Comparison of ENCODE assay signal across 35 cellular contexts in the genomic region with DNA sequence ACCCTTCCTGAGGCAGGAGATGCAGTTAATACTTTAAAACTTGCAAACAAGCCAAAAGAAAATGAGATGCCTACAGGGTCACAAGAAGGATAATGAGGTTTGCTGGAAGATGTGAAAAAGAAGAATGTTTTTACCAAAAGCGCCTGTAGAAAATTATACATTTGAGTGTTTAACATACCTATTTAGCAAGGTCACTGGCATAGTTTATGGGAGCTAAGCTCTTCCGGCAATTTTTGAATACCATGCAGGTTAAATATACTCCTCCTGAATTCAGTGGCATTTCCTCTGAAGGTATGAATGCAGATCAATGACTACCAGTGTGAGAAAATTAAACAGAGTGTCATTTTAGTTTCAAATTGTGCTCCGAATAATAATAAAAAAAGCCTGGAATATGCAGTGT. TPM values are rescaled to one million over a fixed set of nuclear protein-coding genes. Genes with fewer than 3 reads are reported as not detected.
A peak's percentile ranks its signal among the peaks of the same experiment; 100 is the strongest.
DNase-seq lines count a peak whose midpoint lies in the region; ATAC-seq, FAIRE-seq and TF ChIP-seq lines count a peak whose summit lies in the region.
"Had no signal": no experiment of that assay in that cellular context is flagged by ENCODE, and none has a peak within 500 bp of the region (broad histone marks: within the 10 kb centered on the region; RNA-seq: fewer than 3 reads in every experiment).

No MANE protein-coding gene starts in this region.

- TF ChIP-seq EP300 in HepG2 (IDR thresholded peaks at IDR 0.05; ENCODE audit: low read depth in 2 of 2, low read length in 2 of 2), result no peak
- no peak for TF ChIP-seq EP300 in HepG2 (CRISPR knock-in tag; IDR thresholded peaks at IDR 0.05; ENCODE audit: borderline replicate concordance)
- TF ChIP-seq EP300 in SK-N-SH (IDR thresholded peaks at IDR 0.05; ENCODE audit: borderline replicate concordance in 1 of 2, low read depth in 1 of 2, low read length in 1 of 2), result no peak; a peak in 1 of 4 replicates

- H3K4me2 ChIP-seq in HepG2 (ENCODE audit: low read depth, low read length) (no peak overlapping the region), SK-N-SH (0 out of 2 replicates have a peak overlapping the region, but pooled peaks have one; percentile 8), smooth muscle cell (peak overlapping the region; percentile 33)
- H3K4me2 ChIP-seq: hepatocyte had no signal

- POLR2A ChIA-PET in HepG2 (lab: Yijun Ruan, JAX) (no interaction called here), SK-N-SH (lab: Yijun Ruan, JAX) (no interaction called here)

- no peaks in the 10 kb centered on the region for H3K9me2 ChIP-seq in SK-N-SH

- ATAC-seq in HepG2 (no peak), right lobe of liver (no peak), HG02885 (IDR thresholded peaks at IDR 0.05; ENCODE audit: poor library complexity, unreplicated experiment) (no peak)
- ATAC-seq: activated naive CD4-positive, alpha-beta T cell treated with anti-CD3 and anti-CD28 coated beads, Interleukin-2, amount 50 U/mL, for 72 hours; left cardiac atrium had no signal

- H3K27ac ChIP-seq in HepG2 (ENCODE audit: extremely low read length, insufficient read depth, low read length), result no peak overlapping the region
- no peak overlapping the region for H3K27ac ChIP-seq in right lobe of liver
- peak overlapping the region; percentile 6 to 50; a peak in 2 of 4 replicates for H3K27ac ChIP-seq in SK-N-SH (ENCODE audit: low read depth in 2 of 2, low read length in 1 of 2)
- peak overlapping the region; percentile 14 for H3K27ac ChIP-seq in smooth muscle cell (ENCODE audit: low read depth)
- H3K27ac ChIP-seq: dorsolateral prefrontal cortex, esophagus squamous epithelium, hepatocyte, pancreas, skin epidermis, testis, uterus had no signal

- H3F3A ChIP-seq in SK-N-SH (replicated peaks; ENCODE audit: insufficient read depth) (peaks cover 10% of the 10 kb centered on the region), smooth muscle cell (ENCODE audit: low read depth) (peaks cover 14% of the 10 kb centered on the region)

- H3K4me3 ChIP-seq in HepG2 (replicated peaks in 1 of 3; ENCODE audit: insufficient read depth in 1 of 3, low read depth in 2 of 3, low read length in 3 of 3), result no peak overlapping the region
- no peak overlapping the region for H3K4me3 ChIP-seq in right lobe of liver
- no peak overlapping the region for H3K4me3 ChIP-seq in SK-N-SH (ENCODE audit: low read depth in 2 of 2, low read length in 1 of 2)
- H3K4me3 ChIP-seq in smooth muscle cell, result no peak overlapping the region
- H3K4me3 ChIP-seq: dorsolateral prefrontal cortex, esophagus squamous epithelium, HAP-1, hepatocyte, lung, pancreas, skin epidermis, testis, uterus had no signal

- TF ChIP-seq CTCF in HepG2 (CRISPR knock-in tag; IDR thresholded peaks at IDR 0.05) (no peak), right lobe of liver (IDR thresholded peaks at IDR 0.05) (no peak), SK-N-SH (IDR thresholded peaks at IDR 0.05) (no peak), smooth muscle cell (IDR thresholded peaks at IDR 0.05; ENCODE audit: borderline replicate concordance, insufficient read depth, poor library complexity, severe bottlenecking) (no peak)

- TF ChIP-seq POLR2A in HepG2 (IDR thresholded peaks at IDR 0.05; ENCODE audit: insufficient read depth in 1 of 2, low read depth in 2 of 2, low read length in 2 of 2), result no peak
- no peak for TF ChIP-seq POLR2A in right lobe of liver (IDR thresholded peaks at IDR 0.05)

- intact Hi-C loops in HepG2 (cut with micrococcal nuclease; ENCODE audit: unreplicated experiment) (no loop called here), right lobe of liver (cut with DNase I) (no loop called here)

- WGBS in HepG2 (ENCODE audit: low lambda C conversion rate), result 48% methylated on average over 3 of the region's 3 CpGs
- WGBS in right lobe of liver (ENCODE audit: insufficient coverage, low coverage, low lambda C conversion rate, missing lambda C conversion rate), result 88% methylated on average over 3 of the region's 3 CpGs
- WGBS in SK-N-SH (ENCODE audit: low lambda C conversion rate), result 61% methylated on average over 3 of the region's 3 CpGs
- WGBS in smooth muscle cell (ENCODE audit: low lambda C conversion rate), result 69% methylated on average over 3 of the region's 3 CpGs

- FAIRE-seq in HepG2 (lab: Jason Lieb, UNC), result no peak
- FAIRE-seq: frontal cortex, pancreas, RCC 7860 had no signal

- H4K20me1 ChIP-seq in HepG2 (ENCODE audit: insufficient read depth, low read length) (no peaks in the 10 kb centered on the region), SK-N-SH (ENCODE audit: insufficient read depth) (no peaks in the 10 kb centered on the region), smooth muscle cell (ENCODE audit: low read depth) (no peaks in the 10 kb centered on the region)

- CTCF ChIA-PET in HepG2 (lab: Yijun Ruan, JAX; ENCODE audit: low intra/inter-chr PET ratio, low total read pairs), result no interaction called here
- CTCF ChIA-PET in SK-N-SH (lab: Yijun Ruan, JAX), result no interaction called here

- no peaks in the 10 kb centered on the region for H3K36me3 ChIP-seq in HepG2 (replicated peaks in 1 of 2; ENCODE audit: control insufficient read depth in 1 of 2, insufficient read depth in 2 of 2, low read length in 2 of 2)
- no peaks in the 10 kb centered on the region for H3K36me3 ChIP-seq in right lobe of liver
- no peaks in the 10 kb centered on the region for H3K36me3 ChIP-seq in SK-N-SH (replicated peaks in 1 of 2; ENCODE audit: control insufficient read depth in 1 of 2, insufficient read depth in 2 of 2, low read length in 1 of 2)
- no peaks in the 10 kb centered on the region for H3K36me3 ChIP-seq in smooth muscle cell (ENCODE audit: low read depth)
- H3K36me3 ChIP-seq: esophagus squamous epithelium, HAP-1, pancreas, uterus had no signal

- no TSS peak for BruUV-seq in HepG2 (replicated peaks; lab: Mats Ljungman, UMichigan)

- H3K4me1 ChIP-seq in HepG2 (ENCODE audit: insufficient read depth, low read length) (peaks cover 49% of the 10 kb centered on the region), right lobe of liver (peaks cover 0 to 24% (median 13%) of the 10 kb centered on the region in 4 donors), SK-N-SH (ENCODE audit: control insufficient read depth in 1 of 2, insufficient read depth in 2 of 2, low read depth in 1 of 2, low read length in 1 of 2) (peaks cover 2 to 24% of the 10 kb centered on the region in 2 experiments), smooth muscle cell (ENCODE audit: low read depth) (peaks cover 11% of the 10 kb centered on the region)
- H3K4me1 ChIP-seq: testis had no signal

- in situ Hi-C loops in HepG2 (cut with HindIII; ENCODE audit: extremely low pct_ligation_motif_present, low pct_unique_long_range_greater_than_20kb), result no loop called here

- DNase-seq in HepG2 (ENCODE audit: low spot score) (peak; percentile 48), right lobe of liver (no peak), SK-N-SH (no peak), fibroblast of peridontal ligament (ENCODE audit: extremely low read depth) (peak; percentile 34), smooth muscle cell (lab: John Stamatoyannopoulos, UW; ENCODE audit: unreplicated experiment) (no peak), NCI-H1105 treated with DMSO at 0.1 percent for 48 hours (lab: John Stamatoyannopoulos, UW) (no peak)
- no peak for DNase-seq in stimulated activated naive CD4-positive, alpha-beta T cell (lab: John Stamatoyannopoulos, UW)
- DNase-seq: 8988T; activated CD4-positive, alpha-beta T cell treated with anti-CD3 and anti-CD28 coated beads, Interleukin-2, amount 10 ng/mL, durations not matched to agents 7 days and 5 days; activated effector memory CD4-positive, alpha-beta T cell treated with Interleukin-2 at 50 U/mL for 16 hours; activated T-cell treated with anti-CD3 and anti-CD28 coated beads, Interleukin-2, amount 50 U/mL, for 1 hour; CD4-positive, CD25-positive, alpha-beta regulatory T cell; dorsolateral prefrontal cortex; esophagus squamous epithelium; Karpas-422; left cardiac atrium; MV-4-11; NCI-H1436 treated with DMSO at 0.1 percent for 48 hours; NCI-H2081 treated with DMSO at 0.1 percent for 48 hours; NCI-H345; nephron progenitor cell; pancreas; retina; SIG-M5; T1000; testis; uterus had no signal

- TF ChIP-seq RAD21 in HepG2 (CRISPR knock-in tag; IDR thresholded peaks at IDR 0.05), result no peak
- TF ChIP-seq RAD21 in SK-N-SH (IDR thresholded peaks at IDR 0.05; ENCODE audit: low read length), result no peak

- no peaks in the 10 kb centered on the region for H3K79me2 ChIP-seq in HepG2 (ENCODE audit: insufficient read depth, low read length)
- H3K79me2 ChIP-seq in SK-N-SH (ENCODE audit: insufficient read depth), result no peaks in the 10 kb centered on the region
- H3K79me2 ChIP-seq in smooth muscle cell (ENCODE audit: low read depth), result no peaks in the 10 kb centered on the region
- H3K79me2 ChIP-seq: hepatocyte had no signal

- H3K9ac ChIP-seq in HepG2 (ENCODE audit: insufficient read depth, low read depth, low read length) (no peak overlapping the region), SK-N-SH (no peak overlapping the region), smooth muscle cell (ENCODE audit: low read depth) (no peak overlapping the region)

- H3K27me3 ChIP-seq in HepG2 (ENCODE audit: control insufficient read depth in 1 of 2, insufficient read depth in 2 of 2, low read length in 2 of 2), result no peaks in the 10 kb centered on the region
- H3K27me3 ChIP-seq in right lobe of liver, result no peaks in the 10 kb centered on the region
- H3K27me3 ChIP-seq in SK-N-SH (ENCODE audit: insufficient read depth), result no peaks in the 10 kb centered on the region
- H3K27me3 ChIP-seq in smooth muscle cell (ENCODE audit: low read depth), result no peaks in the 10 kb centered on the region
- H3K27me3 ChIP-seq: esophagus squamous epithelium, hepatocyte, pancreas, testis, uterus had no signal

- no peaks in the 10 kb centered on the region for H3K9me3 ChIP-seq in HepG2 (ENCODE audit: low read length)
- H3K9me3 ChIP-seq in right lobe of liver, result no peaks in the 10 kb centered on the region
- H3K9me3 ChIP-seq in SK-N-SH, result no peaks in the 10 kb centered on the region
- no peaks in the 10 kb centered on the region for H3K9me3 ChIP-seq in smooth muscle cell (replicated peaks; ENCODE audit: low read depth)
- H3K9me3 ChIP-seq: esophagus squamous epithelium, HAP-1, pancreas, testis, uterus had no signal

- H2AFZ ChIP-seq in HepG2 (ENCODE audit: low read length) (no peak overlapping the region), SK-N-SH (ENCODE audit: low read depth) (no peak overlapping the region), smooth muscle cell (ENCODE audit: low read depth) (no peak overlapping the region)
- H2AFZ ChIP-seq: hepatocyte had no signal

RNA-seq across cellular contexts. Expression of a gene that starts 21.2 kb away (rescaled TPM):
- 13.5 and 19.8 TPM in 2 replicates for total RNA-seq in HepG2 (2016; rRNA removed; fragmentation: Illumina TruSeq; extraction: Trizol)
- 0.91 and 0.97 TPM in 2 replicates for total RNA-seq in HepG2 (2016; cell fraction: cytosol; rRNA removed; fragmentation: Illumina TruSeq; extraction: Trizol; ENCODE audit: low read depth)
- total RNA-seq in HepG2 (2016; cell fraction: insoluble cytoplasmic fraction; rRNA removed; fragmentation: Illumina TruSeq; extraction: Trizol), result 12.6 and 19.5 TPM in 2 replicates
- 5.3 and 5.9 TPM in 2 replicates for total RNA-seq in HepG2 (2016; cell fraction: membrane; rRNA removed; fragmentation: Illumina TruSeq; extraction: Trizol)
- total RNA-seq in HepG2 (2016; cell fraction: nucleus; rRNA removed; fragmentation: Illumina TruSeq; extraction: Trizol), result 9.5 and 10.6 TPM in 2 replicates
- polyA plus RNA-seq in HepG2 (2011; rRNA removed), result 3.8 and 5.2 TPM in 2 replicates
- 3.0 and 4.0 TPM in 2 replicates for polyA plus RNA-seq in HepG2 (2011; cell fraction: cytosol; rRNA removed)
- 2.1 TPM in 2 replicates for polyA plus RNA-seq in HepG2 (2011; cell fraction: nucleus; rRNA removed)
- 4.8 and 7.8 TPM in 2 replicates for polyA plus RNA-seq in HepG2 (2012)
- 0.62 and 0.82 TPM in 2 replicates for polyA plus RNA-seq in HepG2 (2016; cell fraction: cytosol; fragmentation: Illumina TruSeq; extraction: Trizol; ENCODE audit: low read depth)
- 13.4 and 14.4 TPM in 2 replicates for polyA plus RNA-seq in HepG2 (2016; cell fraction: insoluble cytoplasmic fraction; fragmentation: Illumina TruSeq; extraction: Trizol; ENCODE audit: low read depth)
- polyA plus RNA-seq in HepG2 (2016; cell fraction: membrane; fragmentation: Illumina TruSeq; extraction: Trizol; ENCODE audit: low read depth), result 2.1 and 2.3 TPM in 2 replicates
- polyA plus RNA-seq in HepG2 (2016; cell fraction: nucleus; fragmentation: Illumina TruSeq; extraction: Trizol; ENCODE audit: insufficient read depth, low read depth), result 6.9 and 7.5 TPM in 2 replicates
- 6.7 and 16.9 TPM in 2 replicates for polyA minus RNA-seq in HepG2 (2011; rRNA and poly(A)+ RNA removed; ENCODE audit: low replicate concordance)
- 7.5 and 13.8 TPM in 2 replicates for polyA minus RNA-seq in HepG2 (2011; cell fraction: cytosol; rRNA and poly(A)+ RNA removed)
- polyA minus RNA-seq in HepG2 (2011; cell fraction: nucleus; rRNA and poly(A)+ RNA removed), result 12.4 and 13.6 TPM in 2 replicates
- total RNA-seq in right lobe of liver, result 10 to 100 TPM; 16.0 to 36.8 (median 22.0) TPM
- polyA plus RNA-seq in SK-N-SH (2012; rRNA removed), result 8.5 and 12.2 TPM in 2 replicates
- 14.8 and 15.1 TPM in 2 replicates for polyA plus RNA-seq in SK-N-SH (2012; cell fraction: cytosol; rRNA removed)
- 3.6 and 7.8 TPM in 2 replicates for polyA plus RNA-seq in SK-N-SH (2012; cell fraction: nucleus; rRNA removed)
- total RNA-seq in smooth muscle cell, result 29.2 and 35.1 TPM in 2 replicates
- polyA plus RNA-seq in smooth muscle cell, result 20.8 and 25.8 TPM in 2 replicates

Comparison
In these comparisons a context has a peak if more than half of its experiments do, and no peak if none do; other contexts are left out.
1. DNase-seq: peak in HepG2 (single experiment) and fibroblast of peridontal ligament (single experiment); none in right lobe of liver (0 of 3), SK-N-SH (single experiment), smooth muscle cell (single experiment), NCI-H1105 treated with DMSO at 0.1 percent for 48 hours (single experiment) and stimulated activated naive CD4-positive, alpha-beta T cell (0 of 6).
2. H3K27ac ChIP-seq: peak in SK-N-SH (2 of 2) and smooth muscle cell (single experiment); none in HepG2 (single experiment) and right lobe of liver (0 of 3).